Comparison of ENCODE assay signal across 10 cellular contexts in the genomic region with DNA sequence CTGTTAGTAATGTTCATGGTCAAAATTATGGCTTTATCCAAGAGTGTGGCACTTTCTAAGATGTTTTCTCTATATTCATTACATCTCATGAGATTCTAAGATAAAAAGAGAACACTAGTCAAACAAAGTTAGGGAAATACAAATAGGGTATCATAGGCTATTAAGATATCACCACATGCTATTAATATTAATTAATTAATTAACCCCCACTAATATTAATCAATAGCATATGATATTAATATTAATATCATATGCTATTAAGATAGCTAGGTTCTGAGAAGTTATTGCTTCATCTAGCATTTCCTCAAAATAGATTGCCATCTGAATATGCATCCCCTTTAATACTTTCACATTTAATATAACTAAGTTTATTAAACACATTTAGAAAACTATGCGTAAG. TPM values are rescaled to one million over a fixed set of nuclear protein-coding genes. Genes with fewer than 3 reads are reported as not detected.
"Had no signal": no experiment of that assay in that cellular context is flagged by ENCODE, and none has a peak within 500 bp of the region (broad histone marks: within the 10 kb centered on the region; RNA-seq: fewer than 3 reads in every experiment).

No MANE protein-coding gene starts in this region.

- H3K4me1 Mint-ChIP-seq: IgD-negative memory B cell had no signal

- FAIRE-seq: HepG2, HTR-8/SVneo had no signal

- H3K27ac ChIP-seq: HL-60, KMS-11 had no signal

- H3K27ac Mint-ChIP-seq: IgD-negative memory B cell had no signal

- H3K4me2 ChIP-seq: KMS-11 had no signal

- H3K9me3 Mint-ChIP-seq: IgD-negative memory B cell had no signal

- H3K4me3 Mint-ChIP-seq: IgD-negative memory B cell had no signal

- H3K9ac ChIP-seq: KMS-11 had no signal

- ATAC-seq: HepG2 had no signal

- DNase-seq: IMR-90, KBM-7, KG1 had no signal

RNA-seq across cellular contexts. Expression of gene DSG3, which starts 22.1 kb away (rescaled TPM):
- total RNA-seq: HepG2, HT-29, HT1080, IMR-90 had no signal
- polyA plus RNA-seq: HepG2, IMR-90 had no signal

RNA-seq across cellular contexts. Expression of gene DSG2, which starts 28.3 kb away (rescaled TPM):
- polyA plus RNA-seq: IgD-negative memory B cell had no signal
